In genomic region chr4:1727117-1728031, GRCh38 we compare ENCODE assay signal across 9 cellular contexts. TPM values are rescaled to one million over a fixed set of nuclear protein-coding genes. Genes with fewer than 3 reads are reported as not detected.
A peak's percentile ranks its signal among the peaks of the same experiment; 100 is the strongest.
DNase-seq lines count a peak whose midpoint lies in the region; ATAC-seq and TF ChIP-seq lines count a peak whose summit lies in the region.
"Had no signal": no experiment of that assay in that cellular context is flagged by ENCODE, and none has a peak within 500 bp of the region (broad histone marks: within the 10 kb centered on the region; RNA-seq: fewer than 3 reads in every experiment).

No MANE protein-coding gene starts in this region.

- peaks cover 18 to 28% of the 10 kb centered on the region in 2 experiments; a peak in 3 of 4 replicates for H3K4me1 ChIP-seq in SK-N-SH (ENCODE audit: control insufficient read depth in 1 of 2, insufficient read depth in 2 of 2, low read depth in 1 of 2, low read length in 1 of 2)

- H3K9me3 ChIP-seq in SK-N-SH: no peaks in the 10 kb centered on the region

- H3K9me2 ChIP-seq in SK-N-SH: no peaks in the 10 kb centered on the region

- no peaks in the 10 kb centered on the region for H3K27me3 ChIP-seq in SK-N-SH (ENCODE audit: insufficient read depth)

- 40% methylated on average over 16 of the region's 18 CpGs for WGBS in SK-N-SH (ENCODE audit: low lambda C conversion rate)

- peak overlapping the region; percentile 74 for H2AFZ ChIP-seq in SK-N-SH (ENCODE audit: low read depth)

- DNase-seq in H4 (ENCODE audit: low spot score): peak; percentile 97
- DNase-seq in SK-N-SH: peak; percentile 28
- DNase-seq in fibroblast of gingiva (ENCODE audit: low read depth): peak; percentile 26
- peak; percentile 87 for DNase-seq in retinal pigment epithelial cell (ENCODE audit: low read depth)
- no peak for DNase-seq in germinal center (ENCODE audit: low spot score)
- no peak for DNase-seq in RPMI8226
- DNase-seq: NCI-H446 treated with DMSO at 0.1 percent for 48 hours had no signal

- TF ChIP-seq EP300 in SK-N-SH (IDR thresholded peaks at IDR 0.05; ENCODE audit: borderline replicate concordance in 1 of 2, low read depth in 1 of 2, low read length in 1 of 2): no peak; a peak in 1 of 4 replicates

- no peak overlapping the region for H3K4me3 ChIP-seq in SK-N-SH (ENCODE audit: low read depth in 2 of 2, low read length in 1 of 2)
- H3K4me3 ChIP-seq in retinal pigment epithelial cell (ENCODE audit: low read length): no peak overlapping the region

- peaks cover 14% of the 10 kb centered on the region for H3F3A ChIP-seq in SK-N-SH (replicated peaks; ENCODE audit: insufficient read depth)

- CTCF ChIA-PET in SK-N-SH (lab: Yijun Ruan, JAX): interaction anchor here (0.6 to 15.1 kb wide), 16 partner anchors 10 to 1269 kb away, joined by 3 to 232 read pairs (median 6); no protein-coding TSS in a partner anchor

- no peak for TF ChIP-seq RAD21 in SK-N-SH (IDR thresholded peaks at IDR 0.05; ENCODE audit: low read length)

- POLR2A ChIA-PET in SK-N-SH (lab: Yijun Ruan, JAX): no interaction called here

- peak overlapping the region; percentile 75 to 82 for H3K27ac ChIP-seq in SK-N-SH (ENCODE audit: low read depth in 2 of 2, low read length in 1 of 2)

- peaks cover 19 to 31% of the 10 kb centered on the region in 2 experiments for H3K36me3 ChIP-seq in SK-N-SH (replicated peaks in 1 of 2; ENCODE audit: control insufficient read depth in 1 of 2, insufficient read depth in 2 of 2, low read length in 1 of 2)

- no peak for ATAC-seq in HG03520 (IDR thresholded peaks at IDR 0.05; ENCODE audit: unreplicated experiment)
- no peak for ATAC-seq in HG02678 (IDR thresholded peaks at IDR 0.05; ENCODE audit: unreplicated experiment)

- peak overlapping the region; percentile 51; the same call in 1 of the 2 replicates for H3K9ac ChIP-seq in SK-N-SH

- peak overlapping the region; percentile 80 for H3K4me2 ChIP-seq in SK-N-SH

- peaks cover 10% of the 10 kb centered on the region; the same call in 1 of the 2 replicates for H4K20me1 ChIP-seq in SK-N-SH (ENCODE audit: insufficient read depth)

- no peak for TF ChIP-seq CTCF in SK-N-SH (IDR thresholded peaks at IDR 0.05)
- TF ChIP-seq CTCF in retinal pigment epithelial cell (conservative IDR thresholded peaks at IDR 0.05; ENCODE audit: low read depth, low read length): no peak

- peaks cover 95% of the 10 kb centered on the region for H3K79me2 ChIP-seq in SK-N-SH (ENCODE audit: insufficient read depth)

TF ChIP-seq in SK-N-SH, 30 proteins besides CTCF, POLR2A, EP300 and RAD21:
- TF ChIP-seq PBX3 (IDR thresholded peaks at IDR 0.05) (no peak), TEAD4 (IDR thresholded peaks at IDR 0.05; ENCODE audit: borderline replicate concordance, insufficient read depth) (no peak), USF1 (IDR thresholded peaks at IDR 0.05; ENCODE audit: borderline replicate concordance, low read depth) (peak; percentile 90), POLR2AphosphoS5 (IDR thresholded peaks at IDR 0.05; ENCODE audit: low read depth, low read length) (peak; percentile 46; the same call in 1 of the 2 replicates), EZH2phosphoT487 (IDR thresholded peaks at IDR 0.05; ENCODE audit: borderline replicate concordance, low read depth) (no peak), RCOR1 (IDR thresholded peaks at IDR 0.05; ENCODE audit: low read length) (no peak), NFIC (IDR thresholded peaks at IDR 0.05; ENCODE audit: borderline replicate concordance) (peak; percentile 95), FOXM1 (IDR thresholded peaks at IDR 0.05; ENCODE audit: low read depth) (no peak), YY1 (IDR thresholded peaks at IDR 0.05; ENCODE audit: low read depth) (no peak), TAF1 (IDR thresholded peaks at IDR 0.05; ENCODE audit: borderline replicate concordance, low read depth, low read length) (peak; percentile 16; the same call in 1 of the 2 replicates), GABPA (IDR thresholded peaks at IDR 0.05; ENCODE audit: low read depth) (peak; percentile 70), JUND (IDR thresholded peaks at IDR 0.05) (peak; percentile 59; the same call in 1 of the 2 replicates), FOSL2 (IDR thresholded peaks at IDR 0.05; ENCODE audit: borderline replicate concordance, low read depth) (peak; percentile 67; the same call in 1 of the 2 replicates), ELF1 (IDR thresholded peaks at IDR 0.05) (0 out of 2 replicates have a peak, but pooled peaks have one; percentile 47), GATA2 (CRISPR knock-in tag; IDR thresholded peaks at IDR 0.05) (no peak)

RNA-seq across cellular contexts. Expression of gene TACC3, which starts 6.1 kb away (rescaled TPM):
- 22.3 and 22.6 TPM in 2 replicates for total RNA-seq in H4 (2014; rRNA removed; shearing (Covaris generic))
- 29.2 and 49.5 TPM in 2 replicates for polyA plus RNA-seq in SK-N-SH (2012; rRNA removed)
- 24.5 and 30.6 TPM in 2 replicates for polyA plus RNA-seq in SK-N-SH (2012; cell fraction: cytosol; rRNA removed)
- 89.9 and 151 TPM in 2 replicates for polyA plus RNA-seq in SK-N-SH (2012; cell fraction: nucleus; rRNA removed)

RNA-seq across cellular contexts. Expression of gene TMEM129, which starts 6.3 kb away (rescaled TPM):
- 18.4 and 30.7 TPM in 2 replicates for total RNA-seq in H4 (2014; rRNA removed; shearing (Covaris generic))
- 36.5 and 43.9 TPM in 2 replicates for polyA plus RNA-seq in SK-N-SH (2012; rRNA removed)
- polyA plus RNA-seq in SK-N-SH (2012; cell fraction: cytosol; rRNA removed): 16.4 and 29.5 TPM in 2 replicates
- 68.2 and 69.8 TPM in 2 replicates for polyA plus RNA-seq in SK-N-SH (2012; cell fraction: nucleus; rRNA removed)

RNA-seq across cellular contexts. Expression of gene SLBP, which starts 15.3 kb away (rescaled TPM):
- 165 and 185 TPM in 2 replicates for total RNA-seq in H4 (2014; rRNA removed; shearing (Covaris generic))
- polyA plus RNA-seq in SK-N-SH (2012; rRNA removed): 51.5 and 64.3 TPM in 2 replicates
- 69.5 and 78.4 TPM in 2 replicates for polyA plus RNA-seq in SK-N-SH (2012; cell fraction: cytosol; rRNA removed)
- 30.8 and 40.1 TPM in 2 replicates for polyA plus RNA-seq in SK-N-SH (2012; cell fraction: nucleus; rRNA removed)

RNA-seq across cellular contexts. Expression of gene FAM53A, which starts 43.3 kb away (rescaled TPM):
- 0.04 and 0.46 TPM in 2 replicates for total RNA-seq in H4 (2014; rRNA removed; shearing (Covaris generic))
- polyA plus RNA-seq in SK-N-SH (2012; rRNA removed): 7.6 and 8.3 TPM in 2 replicates
- polyA plus RNA-seq in SK-N-SH (2012; cell fraction: cytosol; rRNA removed): 2.8 and 6.0 TPM in 2 replicates
- polyA plus RNA-seq in SK-N-SH (2012; cell fraction: nucleus; rRNA removed): 12.1 and 12.9 TPM in 2 replicates

Comparison
In these comparisons a context has a peak if more than half of its experiments do, and no peak if none do; other contexts are left out.
1. DNase-seq: peak in H4 (single experiment), SK-N-SH (single experiment), fibroblast of gingiva (single experiment) and retinal pigment epithelial cell (single experiment); none in germinal center (single experiment) and RPMI8226 (single experiment).